In the genomic region with DNA sequence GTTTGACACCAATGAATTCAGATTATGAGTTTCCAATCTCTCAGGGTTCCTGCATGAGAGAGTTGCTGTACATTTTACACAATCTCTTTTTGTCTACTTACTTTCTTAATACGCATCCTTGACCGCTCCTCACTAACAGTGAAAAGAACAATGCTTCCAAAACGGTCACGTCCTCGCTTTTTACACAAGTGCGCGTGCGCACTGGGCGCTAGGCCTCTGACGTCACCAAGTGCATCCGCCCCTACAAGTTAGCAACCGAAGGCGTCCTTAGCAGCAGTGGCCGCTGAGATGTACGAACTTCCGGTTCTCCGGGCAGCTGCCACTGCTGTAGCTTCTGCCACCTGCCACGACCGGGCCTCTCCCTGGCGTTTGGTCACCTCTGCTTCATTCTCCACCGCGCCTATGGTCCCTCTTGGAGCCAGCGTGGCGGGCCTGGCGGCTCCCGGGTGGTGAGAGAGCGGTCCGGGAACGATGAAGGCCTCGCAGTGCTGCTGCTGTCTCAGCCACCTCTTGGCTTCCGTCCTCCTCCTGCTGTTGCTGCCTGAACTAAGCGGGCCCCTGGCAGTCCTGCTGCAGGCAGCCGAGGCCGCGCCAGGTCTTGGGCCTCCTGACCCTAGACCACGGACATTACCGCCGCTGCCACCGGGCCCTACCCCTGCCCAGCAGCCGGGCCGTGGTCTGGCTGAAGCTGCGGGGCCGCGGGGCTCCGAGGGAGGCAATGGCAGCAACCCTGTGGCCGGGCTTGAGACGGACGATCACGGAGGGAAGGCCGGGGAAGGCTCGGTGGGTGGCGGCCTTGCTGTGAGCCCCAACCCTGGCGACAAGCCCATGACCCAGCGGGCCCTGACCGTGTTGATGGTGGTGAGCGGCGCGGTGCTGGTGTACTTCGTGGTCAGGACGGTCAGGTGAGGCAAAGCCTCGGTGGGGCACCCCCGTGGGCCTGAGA, we compare ENCODE assay signal across 1 cellular context.
TF ChIP-seq lines count a peak whose summit lies in the region.

A gene (plus strand): TSS at position 315 of the 946 bp plus-strand sequence. CDS start 157 bp downstream, at position 472.

TF ChIP-seq in WTC11, 78 proteins besides CTCF, POLR2A, EP300 and RAD21 (continued from another document and continues in another):
- TF ChIP-seq, protein P1, sequence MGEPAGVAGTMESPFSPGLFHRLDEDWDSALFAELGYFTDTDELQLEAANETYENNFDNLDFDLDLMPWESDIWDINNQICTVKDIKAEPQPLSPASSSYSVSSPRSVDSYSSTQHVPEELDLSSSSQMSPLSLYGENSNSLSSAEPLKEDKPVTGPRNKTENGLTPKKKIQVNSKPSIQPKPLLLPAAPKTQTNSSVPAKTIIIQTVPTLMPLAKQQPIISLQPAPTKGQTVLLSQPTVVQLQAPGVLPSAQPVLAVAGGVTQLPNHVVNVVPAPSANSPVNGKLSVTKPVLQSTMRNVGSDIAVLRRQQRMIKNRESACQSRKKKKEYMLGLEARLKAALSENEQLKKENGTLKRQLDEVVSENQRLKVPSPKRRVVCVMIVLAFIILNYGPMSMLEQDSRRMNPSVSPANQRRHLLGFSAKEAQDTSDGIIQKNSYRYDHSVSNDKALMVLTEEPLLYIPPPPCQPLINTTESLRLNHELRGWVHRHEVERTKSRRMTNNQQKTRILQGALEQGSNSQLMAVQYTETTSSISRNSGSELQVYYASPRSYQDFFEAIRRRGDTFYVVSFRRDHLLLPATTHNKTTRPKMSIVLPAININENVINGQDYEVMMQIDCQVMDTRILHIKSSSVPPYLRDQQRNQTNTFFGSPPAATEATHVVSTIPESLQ (CRISPR knock-in tag; IDR thresholded peaks at IDR 0.05), result no peak
- TF ChIP-seq SOX15 (CRISPR knock-in tag; IDR thresholded peaks at IDR 0.05) (no peak), ZNF232 (CRISPR knock-in tag; IDR thresholded peaks at IDR 0.05) (no peak), ZNF219 (CRISPR knock-in tag; IDR thresholded peaks at IDR 0.05; ENCODE audit: borderline replicate concordance) (no peak), GTF2I (CRISPR knock-in tag; conservative IDR thresholded peaks at IDR 0.05) (no peak), SMAD4 (CRISPR knock-in tag; IDR thresholded peaks at IDR 0.05) (0 out of 2 replicates have a peak, but pooled peaks have one; percentile 30), SMAD3 (CRISPR knock-in tag; IDR thresholded peaks at IDR 0.05; ENCODE audit: borderline replicate concordance) (no peak), IRF2 (CRISPR knock-in tag; IDR thresholded peaks at IDR 0.05; ENCODE audit: borderline replicate concordance, low read depth) (no peak), NR2C2 (CRISPR knock-in tag; IDR thresholded peaks at IDR 0.05) (no peak), ELF4 (CRISPR knock-in tag; IDR thresholded peaks at IDR 0.05; ENCODE audit: low read depth) (no peak), NR1H2 (CRISPR knock-in tag; IDR thresholded peaks at IDR 0.05) (no peak), TEAD1 (CRISPR knock-in tag; IDR thresholded peaks at IDR 0.05) (peak; percentile 22; the same call in 1 of the 2 replicates)
- TF ChIP-seq, protein P2, sequence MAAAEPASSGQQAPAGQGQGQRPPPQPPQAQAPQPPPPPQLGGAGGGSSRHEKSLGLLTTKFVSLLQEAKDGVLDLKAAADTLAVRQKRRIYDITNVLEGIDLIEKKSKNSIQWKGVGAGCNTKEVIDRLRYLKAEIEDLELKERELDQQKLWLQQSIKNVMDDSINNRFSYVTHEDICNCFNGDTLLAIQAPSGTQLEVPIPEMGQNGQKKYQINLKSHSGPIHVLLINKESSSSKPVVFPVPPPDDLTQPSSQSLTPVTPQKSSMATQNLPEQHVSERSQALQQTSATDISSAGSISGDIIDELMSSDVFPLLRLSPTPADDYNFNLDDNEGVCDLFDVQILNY (CRISPR knock-in tag; IDR thresholded peaks at IDR 0.05), result peak; percentile 68; the same call in 1 of the 2 replicates
- TF ChIP-seq, protein P3, sequence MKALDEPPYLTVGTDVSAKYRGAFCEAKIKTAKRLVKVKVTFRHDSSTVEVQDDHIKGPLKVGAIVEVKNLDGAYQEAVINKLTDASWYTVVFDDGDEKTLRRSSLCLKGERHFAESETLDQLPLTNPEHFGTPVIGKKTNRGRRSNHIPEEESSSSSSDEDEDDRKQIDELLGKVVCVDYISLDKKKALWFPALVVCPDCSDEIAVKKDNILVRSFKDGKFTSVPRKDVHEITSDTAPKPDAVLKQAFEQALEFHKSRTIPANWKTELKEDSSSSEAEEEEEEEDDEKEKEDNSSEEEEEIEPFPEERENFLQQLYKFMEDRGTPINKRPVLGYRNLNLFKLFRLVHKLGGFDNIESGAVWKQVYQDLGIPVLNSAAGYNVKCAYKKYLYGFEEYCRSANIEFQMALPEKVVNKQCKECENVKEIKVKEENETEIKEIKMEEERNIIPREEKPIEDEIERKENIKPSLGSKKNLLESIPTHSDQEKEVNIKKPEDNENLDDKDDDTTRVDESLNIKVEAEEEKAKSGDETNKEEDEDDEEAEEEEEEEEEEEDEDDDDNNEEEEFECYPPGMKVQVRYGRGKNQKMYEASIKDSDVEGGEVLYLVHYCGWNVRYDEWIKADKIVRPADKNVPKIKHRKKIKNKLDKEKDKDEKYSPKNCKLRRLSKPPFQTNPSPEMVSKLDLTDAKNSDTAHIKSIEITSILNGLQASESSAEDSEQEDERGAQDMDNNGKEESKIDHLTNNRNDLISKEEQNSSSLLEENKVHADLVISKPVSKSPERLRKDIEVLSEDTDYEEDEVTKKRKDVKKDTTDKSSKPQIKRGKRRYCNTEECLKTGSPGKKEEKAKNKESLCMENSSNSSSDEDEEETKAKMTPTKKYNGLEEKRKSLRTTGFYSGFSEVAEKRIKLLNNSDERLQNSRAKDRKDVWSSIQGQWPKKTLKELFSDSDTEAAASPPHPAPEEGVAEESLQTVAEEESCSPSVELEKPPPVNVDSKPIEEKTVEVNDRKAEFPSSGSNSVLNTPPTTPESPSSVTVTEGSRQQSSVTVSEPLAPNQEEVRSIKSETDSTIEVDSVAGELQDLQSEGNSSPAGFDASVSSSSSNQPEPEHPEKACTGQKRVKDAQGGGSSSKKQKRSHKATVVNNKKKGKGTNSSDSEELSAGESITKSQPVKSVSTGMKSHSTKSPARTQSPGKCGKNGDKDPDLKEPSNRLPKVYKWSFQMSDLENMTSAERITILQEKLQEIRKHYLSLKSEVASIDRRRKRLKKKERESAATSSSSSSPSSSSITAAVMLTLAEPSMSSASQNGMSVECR (CRISPR knock-in tag; IDR thresholded peaks at IDR 0.05; ENCODE audit: borderline replicate concordance), result peak; percentile 86; the same call in 1 of the 2 replicates
- TF ChIP-seq, protein P4, sequence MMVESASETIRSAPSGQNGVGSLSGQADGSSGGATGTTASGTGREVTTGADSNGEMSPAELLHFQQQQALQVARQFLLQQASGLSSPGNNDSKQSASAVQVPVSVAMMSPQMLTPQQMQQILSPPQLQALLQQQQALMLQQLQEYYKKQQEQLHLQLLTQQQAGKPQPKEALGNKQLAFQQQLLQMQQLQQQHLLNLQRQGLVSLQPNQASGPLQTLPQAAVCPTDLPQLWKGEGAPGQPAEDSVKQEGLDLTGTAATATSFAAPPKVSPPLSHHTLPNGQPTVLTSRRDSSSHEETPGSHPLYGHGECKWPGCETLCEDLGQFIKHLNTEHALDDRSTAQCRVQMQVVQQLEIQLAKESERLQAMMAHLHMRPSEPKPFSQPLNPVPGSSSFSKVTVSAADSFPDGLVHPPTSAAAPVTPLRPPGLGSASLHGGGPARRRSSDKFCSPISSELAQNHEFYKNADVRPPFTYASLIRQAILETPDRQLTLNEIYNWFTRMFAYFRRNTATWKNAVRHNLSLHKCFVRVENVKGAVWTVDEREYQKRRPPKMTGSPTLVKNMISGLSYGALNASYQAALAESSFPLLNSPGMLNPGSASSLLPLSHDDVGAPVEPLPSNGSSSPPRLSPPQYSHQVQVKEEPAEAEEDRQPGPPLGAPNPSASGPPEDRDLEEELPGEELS (CRISPR knock-in tag; IDR thresholded peaks at IDR 0.05), result no peak
- TF ChIP-seq, protein P5, sequence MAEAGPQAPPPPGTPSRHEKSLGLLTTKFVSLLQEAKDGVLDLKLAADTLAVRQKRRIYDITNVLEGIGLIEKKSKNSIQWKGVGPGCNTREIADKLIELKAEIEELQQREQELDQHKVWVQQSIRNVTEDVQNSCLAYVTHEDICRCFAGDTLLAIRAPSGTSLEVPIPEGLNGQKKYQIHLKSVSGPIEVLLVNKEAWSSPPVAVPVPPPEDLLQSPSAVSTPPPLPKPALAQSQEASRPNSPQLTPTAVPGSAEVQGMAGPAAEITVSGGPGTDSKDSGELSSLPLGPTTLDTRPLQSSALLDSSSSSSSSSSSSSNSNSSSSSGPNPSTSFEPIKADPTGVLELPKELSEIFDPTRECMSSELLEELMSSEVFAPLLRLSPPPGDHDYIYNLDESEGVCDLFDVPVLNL (CRISPR knock-in tag; IDR thresholded peaks at IDR 0.05; ENCODE audit: borderline replicate concordance, low read depth), result no peak
- TF ChIP-seq, protein P6, sequence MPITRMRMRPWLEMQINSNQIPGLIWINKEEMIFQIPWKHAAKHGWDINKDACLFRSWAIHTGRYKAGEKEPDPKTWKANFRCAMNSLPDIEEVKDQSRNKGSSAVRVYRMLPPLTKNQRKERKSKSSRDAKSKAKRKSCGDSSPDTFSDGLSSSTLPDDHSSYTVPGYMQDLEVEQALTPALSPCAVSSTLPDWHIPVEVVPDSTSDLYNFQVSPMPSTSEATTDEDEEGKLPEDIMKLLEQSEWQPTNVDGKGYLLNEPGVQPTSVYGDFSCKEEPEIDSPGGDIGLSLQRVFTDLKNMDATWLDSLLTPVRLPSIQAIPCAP (CRISPR knock-in tag; IDR thresholded peaks at IDR 0.05), result no peak
- TF ChIP-seq, protein P7, sequence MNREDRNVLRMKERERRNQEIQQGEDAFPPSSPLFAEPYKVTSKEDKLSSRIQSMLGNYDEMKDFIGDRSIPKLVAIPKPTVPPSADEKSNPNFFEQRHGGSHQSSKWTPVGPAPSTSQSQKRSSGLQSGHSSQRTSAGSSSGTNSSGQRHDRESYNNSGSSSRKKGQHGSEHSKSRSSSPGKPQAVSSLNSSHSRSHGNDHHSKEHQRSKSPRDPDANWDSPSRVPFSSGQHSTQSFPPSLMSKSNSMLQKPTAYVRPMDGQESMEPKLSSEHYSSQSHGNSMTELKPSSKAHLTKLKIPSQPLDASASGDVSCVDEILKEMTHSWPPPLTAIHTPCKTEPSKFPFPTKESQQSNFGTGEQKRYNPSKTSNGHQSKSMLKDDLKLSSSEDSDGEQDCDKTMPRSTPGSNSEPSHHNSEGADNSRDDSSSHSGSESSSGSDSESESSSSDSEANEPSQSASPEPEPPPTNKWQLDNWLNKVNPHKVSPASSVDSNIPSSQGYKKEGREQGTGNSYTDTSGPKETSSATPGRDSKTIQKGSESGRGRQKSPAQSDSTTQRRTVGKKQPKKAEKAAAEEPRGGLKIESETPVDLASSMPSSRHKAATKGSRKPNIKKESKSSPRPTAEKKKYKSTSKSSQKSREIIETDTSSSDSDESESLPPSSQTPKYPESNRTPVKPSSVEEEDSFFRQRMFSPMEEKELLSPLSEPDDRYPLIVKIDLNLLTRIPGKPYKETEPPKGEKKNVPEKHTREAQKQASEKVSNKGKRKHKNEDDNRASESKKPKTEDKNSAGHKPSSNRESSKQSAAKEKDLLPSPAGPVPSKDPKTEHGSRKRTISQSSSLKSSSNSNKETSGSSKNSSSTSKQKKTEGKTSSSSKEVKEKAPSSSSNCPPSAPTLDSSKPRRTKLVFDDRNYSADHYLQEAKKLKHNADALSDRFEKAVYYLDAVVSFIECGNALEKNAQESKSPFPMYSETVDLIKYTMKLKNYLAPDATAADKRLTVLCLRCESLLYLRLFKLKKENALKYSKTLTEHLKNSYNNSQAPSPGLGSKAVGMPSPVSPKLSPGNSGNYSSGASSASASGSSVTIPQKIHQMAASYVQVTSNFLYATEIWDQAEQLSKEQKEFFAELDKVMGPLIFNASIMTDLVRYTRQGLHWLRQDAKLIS (CRISPR knock-in tag; IDR thresholded peaks at IDR 0.05; ENCODE audit: borderline replicate concordance), result no peak
- TF ChIP-seq, protein P8, sequence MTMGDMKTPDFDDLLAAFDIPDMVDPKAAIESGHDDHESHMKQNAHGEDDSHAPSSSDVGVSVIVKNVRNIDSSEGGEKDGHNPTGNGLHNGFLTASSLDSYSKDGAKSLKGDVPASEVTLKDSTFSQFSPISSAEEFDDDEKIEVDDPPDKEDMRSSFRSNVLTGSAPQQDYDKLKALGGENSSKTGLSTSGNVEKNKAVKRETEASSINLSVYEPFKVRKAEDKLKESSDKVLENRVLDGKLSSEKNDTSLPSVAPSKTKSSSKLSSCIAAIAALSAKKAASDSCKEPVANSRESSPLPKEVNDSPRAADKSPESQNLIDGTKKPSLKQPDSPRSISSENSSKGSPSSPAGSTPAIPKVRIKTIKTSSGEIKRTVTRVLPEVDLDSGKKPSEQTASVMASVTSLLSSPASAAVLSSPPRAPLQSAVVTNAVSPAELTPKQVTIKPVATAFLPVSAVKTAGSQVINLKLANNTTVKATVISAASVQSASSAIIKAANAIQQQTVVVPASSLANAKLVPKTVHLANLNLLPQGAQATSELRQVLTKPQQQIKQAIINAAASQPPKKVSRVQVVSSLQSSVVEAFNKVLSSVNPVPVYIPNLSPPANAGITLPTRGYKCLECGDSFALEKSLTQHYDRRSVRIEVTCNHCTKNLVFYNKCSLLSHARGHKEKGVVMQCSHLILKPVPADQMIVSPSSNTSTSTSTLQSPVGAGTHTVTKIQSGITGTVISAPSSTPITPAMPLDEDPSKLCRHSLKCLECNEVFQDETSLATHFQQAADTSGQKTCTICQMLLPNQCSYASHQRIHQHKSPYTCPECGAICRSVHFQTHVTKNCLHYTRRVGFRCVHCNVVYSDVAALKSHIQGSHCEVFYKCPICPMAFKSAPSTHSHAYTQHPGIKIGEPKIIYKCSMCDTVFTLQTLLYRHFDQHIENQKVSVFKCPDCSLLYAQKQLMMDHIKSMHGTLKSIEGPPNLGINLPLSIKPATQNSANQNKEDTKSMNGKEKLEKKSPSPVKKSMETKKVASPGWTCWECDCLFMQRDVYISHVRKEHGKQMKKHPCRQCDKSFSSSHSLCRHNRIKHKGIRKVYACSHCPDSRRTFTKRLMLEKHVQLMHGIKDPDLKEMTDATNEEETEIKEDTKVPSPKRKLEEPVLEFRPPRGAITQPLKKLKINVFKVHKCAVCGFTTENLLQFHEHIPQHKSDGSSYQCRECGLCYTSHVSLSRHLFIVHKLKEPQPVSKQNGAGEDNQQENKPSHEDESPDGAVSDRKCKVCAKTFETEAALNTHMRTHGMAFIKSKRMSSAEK (CRISPR knock-in tag; IDR thresholded peaks at IDR 0.05; ENCODE audit: borderline replicate concordance), result no peak
- TF ChIP-seq, protein P9, sequence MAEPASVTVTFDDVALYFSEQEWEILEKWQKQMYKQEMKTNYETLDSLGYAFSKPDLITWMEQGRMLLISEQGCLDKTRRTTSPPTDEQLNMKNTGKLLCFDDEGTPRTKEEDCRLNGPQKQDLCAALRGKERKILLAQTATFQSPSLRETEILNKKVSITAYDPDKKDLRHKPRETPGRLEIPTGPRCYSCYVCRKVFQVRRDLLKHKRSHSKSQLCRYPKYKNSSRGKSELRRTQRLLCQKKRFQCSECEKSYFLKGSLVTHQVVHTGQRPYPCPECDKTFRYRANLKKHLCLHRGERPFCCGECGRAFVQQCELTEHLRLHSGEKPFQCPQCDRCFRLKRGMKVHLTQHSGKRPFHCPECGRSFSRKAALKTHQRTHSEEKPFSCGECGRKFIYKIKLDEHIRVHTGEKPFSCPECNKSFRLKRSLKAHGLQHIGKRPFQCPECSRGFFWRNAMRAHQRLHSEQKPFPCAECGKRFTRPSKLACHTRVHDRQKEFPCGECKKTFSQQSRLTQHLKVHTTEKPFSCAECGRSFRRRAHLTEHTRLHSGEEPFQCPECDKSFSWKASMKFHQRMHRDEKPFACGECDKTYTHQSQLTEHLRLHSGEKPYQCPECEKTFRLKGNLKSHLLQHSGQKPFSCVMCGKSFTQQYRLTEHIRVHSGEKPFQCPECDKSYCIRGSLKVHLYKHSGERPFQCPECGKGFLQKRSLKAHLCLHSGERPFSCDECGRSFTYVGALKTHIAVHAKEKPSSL (CRISPR knock-in tag; conservative IDR thresholded peaks at IDR 0.05), result no peak
- TF ChIP-seq, protein P10, sequence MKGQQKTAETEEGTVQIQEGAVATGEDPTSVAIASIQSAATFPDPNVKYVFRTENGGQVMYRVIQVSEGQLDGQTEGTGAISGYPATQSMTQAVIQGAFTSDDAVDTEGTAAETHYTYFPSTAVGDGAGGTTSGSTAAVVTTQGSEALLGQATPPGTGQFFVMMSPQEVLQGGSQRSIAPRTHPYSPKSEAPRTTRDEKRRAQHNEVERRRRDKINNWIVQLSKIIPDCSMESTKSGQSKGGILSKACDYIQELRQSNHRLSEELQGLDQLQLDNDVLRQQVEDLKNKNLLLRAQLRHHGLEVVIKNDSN (CRISPR knock-in tag; IDR thresholded peaks at IDR 0.05), result no peak
